In genomic region chr11:61454520-61454919, GRCh38 we compare ENCODE assay signal across 15 cellular contexts. TPM values are rescaled to one million over a fixed set of nuclear protein-coding genes. Genes with fewer than 3 reads are reported as not detected.
"Had no signal": no experiment of that assay in that cellular context is flagged by ENCODE, and none has a peak within 500 bp of the region (broad histone marks: within the 10 kb centered on the region; RNA-seq: fewer than 3 reads in every experiment).

No MANE protein-coding gene starts in this region.

- H3K27ac ChIP-seq: ascending aorta, testis, upper lobe of right lung had no signal

- H3K4me1 ChIP-seq: ascending aorta, testis, upper lobe of right lung had no signal

- H3K4me3 ChIP-seq: ascending aorta, coronary artery, gastroesophageal sphincter, lung, testis, upper lobe of right lung had no signal

- H3K27me3 ChIP-seq: ascending aorta, gastroesophageal sphincter, testis, upper lobe of right lung had no signal

- ATAC-seq: activated naive CD8-positive, alpha-beta T cell treated with anti-CD3 and anti-CD28 coated beads, Interleukin-2, amount 50 U/mL, for 24 hours; activated T-cell treated with anti-CD3 and anti-CD28 coated beads, Interleukin-2, amount 50 U/mL, for 72 hours; gastroesophageal sphincter; upper lobe of right lung had no signal

- DNase-seq: activated CD4-positive, alpha-beta memory T cell treated with anti-CD3 and anti-CD28 coated beads for 36 hours; activated CD4-positive, CD25-positive, alpha-beta regulatory T cell treated with anti-CD3 and anti-CD28 coated beads, Interleukin-2, amount 50 U/mL, for 72 hours; activated naive CD8-positive, alpha-beta T cell treated with anti-CD3 and anti-CD28 coated beads, Interleukin-2, amount 50 U/mL, for 24 hours; activated T-cell treated with anti-CD3 and anti-CD28 coated beads, Interleukin-2, amount 50 U/mL, for 72 hours; effector CD4-positive, alpha-beta T cell; kidney glomerular epithelial cell; stimulated activated CD4-positive, alpha-beta T cell treated with anti-CD3 and anti-CD28 coated beads, Interleukin-15, amount 100 ng/mL, for 24 hours; stimulated activated CD4-positive, alpha-beta T cell treated with anti-CD3 and anti-CD28 coated beads, Interleukin-4, amount 100 ng/mL, for 24 hours; testis; upper lobe of right lung had no signal

- H3K9me3 ChIP-seq: ascending aorta, gastroesophageal sphincter, testis, upper lobe of right lung had no signal

RNA-seq across cellular contexts. Expression of gene LRRC10B, which starts 54.0 kb away (rescaled TPM):
- total RNA-seq: activated CD4-positive, alpha-beta memory T cell treated with anti-CD3 and anti-CD28 coated beads for 36 hours; activated T-cell treated with anti-CD3 and anti-CD28 coated beads, Interleukin-2, amount 50 U/mL, for 72 hours; pulmonary artery endothelial cell had no signal
